Comparison of ENCODE assay signal across 8 cellular contexts in the genomic region with DNA sequence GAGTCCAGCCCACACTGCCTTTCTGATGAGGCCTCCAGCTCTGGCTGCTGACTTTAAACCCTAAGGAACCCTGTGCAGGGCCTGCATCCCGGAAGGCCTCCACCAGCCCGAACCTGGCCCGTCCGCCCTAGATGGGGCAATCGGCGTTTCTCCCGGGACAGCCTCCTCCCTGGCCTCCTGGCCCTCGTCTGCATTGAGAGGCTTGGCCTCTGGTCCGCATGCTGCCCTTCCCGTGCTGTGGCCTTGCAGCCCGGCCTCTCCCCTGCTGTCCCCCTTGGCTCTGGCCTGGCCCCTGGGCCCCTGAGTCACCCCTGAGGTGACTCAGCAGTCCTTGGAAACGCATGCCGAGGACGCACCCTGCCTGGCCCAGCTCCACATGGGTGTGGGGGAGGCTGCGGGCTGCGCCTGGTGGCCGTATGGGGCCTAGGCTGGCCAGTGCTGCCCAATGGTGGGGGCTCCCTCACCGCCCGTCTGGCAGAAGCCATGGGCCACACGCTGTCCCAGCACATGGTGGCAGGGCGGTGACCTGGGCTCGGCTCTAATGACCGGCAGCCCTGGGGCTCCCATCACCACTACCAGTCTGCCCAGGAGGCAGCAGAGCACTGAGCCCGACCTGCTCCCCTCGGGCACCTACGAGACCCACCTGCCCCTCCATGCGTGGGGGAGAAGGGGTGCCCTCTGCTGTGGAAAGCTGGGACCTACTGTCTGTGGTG. TPM values are rescaled to one million over a fixed set of nuclear protein-coding genes. Genes with fewer than 3 reads are reported as not detected.
DNase-seq lines count a peak whose midpoint lies in the region; ATAC-seq lines count a peak whose summit lies in the region.

No MANE protein-coding gene starts in this region.

- H3K4me3 Mint-ChIP-seq in T-helper 17 cell = no peak overlapping the region

- H3K9me3 ChIP-seq in T-helper 17 cell (ENCODE audit: control insufficient read depth, low read length, poor library complexity, severe bottlenecking) = no peaks in the 10 kb centered on the region

- no peaks in the 10 kb centered on the region for H3K27me3 Mint-ChIP-seq in T-helper 17 cell

- H3K27ac ChIP-seq in angular gyrus (ENCODE audit: low read depth, low read length) = peak overlapping the region; percentile 84
- H3K27ac ChIP-seq in substantia nigra (ENCODE audit: low read depth, low read length, poor library complexity, severe bottlenecking) = peak overlapping the region; percentile 95

- H3K27ac Mint-ChIP-seq in T-helper 17 cell = no peak overlapping the region

- no peaks in the 10 kb centered on the region for H3K36me3 Mint-ChIP-seq in T-helper 17 cell (ENCODE audit: low read depth)

- peaks cover 40% of the 10 kb centered on the region for H3K4me1 Mint-ChIP-seq in T-helper 17 cell

- peak; percentile 91 for DNase-seq in HK-2 (ENCODE audit: unreplicated experiment)
- peak; percentile 94 for DNase-seq in islet precursor cell
- DNase-seq in substantia nigra (lab: John Stamatoyannopoulos, UW) = peak in 11 of 49 donors; percentile 38 to 77 (median 52)
- no peak for DNase-seq in NCI-H345 treated with DMSO at 0.1 percent for 48 hours (lab: John Stamatoyannopoulos, UW; ENCODE audit: unreplicated experiment)
- DNase-seq in T-helper 17 cell = no peak
- DNase-seq in stimulated activated naive CD8-positive, alpha-beta T cell treated with anti-CD3 and anti-CD28 coated beads, Interleukin-15, Interleukin-2, amounts not matched to agents 100 U/mL and 50 U/mL, for 24 hours = no peak

- ATAC-seq in GM19328 (IDR thresholded peaks at IDR 0.05; ENCODE audit: unreplicated experiment) (no peak), T-helper 17 cell (no peak)
- ATAC-seq in stimulated activated naive CD8-positive, alpha-beta T cell treated with anti-CD3 and anti-CD28 coated beads, Interleukin-15, Interleukin-2, amounts not matched to agents 100 U/mL and 50 U/mL, for 24 hours = no peak

RNA-seq across cellular contexts. Expression of a gene that starts 25.7 kb away (rescaled TPM):
- total RNA-seq in T-helper 17 cell = 10 to 100 TPM; 51.1 to 56.6 TPM

RNA-seq across cellular contexts. Expression of a gene that starts 27.8 kb away (rescaled TPM):
- total RNA-seq in T-helper 17 cell = 10 to 100 TPM; 25.5 to 33.4 TPM

RNA-seq across cellular contexts. Expression of a gene that starts 31.2 kb away (rescaled TPM):
- total RNA-seq in T-helper 17 cell = 10 to 100 TPM; 13.0 to 15.1 TPM

RNA-seq across cellular contexts. Expression of a gene that starts 36.0 kb away (rescaled TPM):
- total RNA-seq in T-helper 17 cell = 1 to 10 TPM; 1.9 to 3.3 TPM

Comparison
In these comparisons a context has a peak if more than half of its experiments do, and no peak if none do; other contexts are left out.
1. DNase-seq: peak in HK-2 (single experiment) and islet precursor cell (single experiment); none in NCI-H345 treated with DMSO at 0.1 percent for 48 hours (single experiment), T-helper 17 cell (0 of 3) and stimulated activated naive CD8-positive, alpha-beta T cell treated with anti-CD3 and anti-CD28 coated beads, Interleukin-15, Interleukin-2, amounts not matched to agents 100 U/mL and 50 U/mL, for 24 hours (single experiment).